Comparison of ENCODE assay signal across 2 cellular contexts in the genomic region with DNA sequence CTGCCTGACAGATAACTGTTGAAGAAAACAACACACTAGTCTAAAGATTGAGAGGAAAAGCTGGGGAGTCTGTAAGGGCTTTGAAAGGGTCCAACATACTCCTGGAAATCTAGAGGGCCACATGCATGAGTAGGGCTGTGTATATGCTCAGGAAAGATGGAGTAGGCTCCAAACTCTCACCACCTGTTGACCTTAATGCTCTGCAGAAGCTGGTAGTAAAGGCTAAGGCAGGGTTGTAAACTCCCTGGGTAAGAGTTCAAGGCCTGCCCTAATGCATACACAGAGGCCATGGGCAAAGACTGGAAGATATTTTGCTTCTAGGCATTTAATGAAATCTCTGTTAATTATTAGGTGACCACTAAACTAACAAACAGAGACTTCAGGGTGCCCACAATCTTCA.
A peak's percentile ranks its signal among the peaks of the same experiment; 100 is the strongest.
TF ChIP-seq lines count a peak whose summit lies in the region.

No MANE protein-coding gene starts in this region.

TF ChIP-seq in HEK293, 187 proteins besides CTCF, POLR2A, EP300 and RAD21:
- TF ChIP-seq SP3 (tag by site-specific recombination; IDR thresholded peaks at IDR 0.05) (no peak), ZNF416 (tag by site-specific recombination; IDR thresholded peaks at IDR 0.05) (no peak), GLI2 (tag by site-specific recombination; IDR thresholded peaks at IDR 0.05; ENCODE audit: borderline replicate concordance, low read depth) (no peak), ZNF585B (tag by site-specific recombination; IDR thresholded peaks at IDR 0.05) (no peak), SCRT2 (tag by site-specific recombination; IDR thresholded peaks at IDR 0.05) (peak; percentile 52)

TF ChIP-seq in K562, 482 proteins besides CTCF, POLR2A, EP300 and RAD21:
- TF ChIP-seq, protein P1, sequence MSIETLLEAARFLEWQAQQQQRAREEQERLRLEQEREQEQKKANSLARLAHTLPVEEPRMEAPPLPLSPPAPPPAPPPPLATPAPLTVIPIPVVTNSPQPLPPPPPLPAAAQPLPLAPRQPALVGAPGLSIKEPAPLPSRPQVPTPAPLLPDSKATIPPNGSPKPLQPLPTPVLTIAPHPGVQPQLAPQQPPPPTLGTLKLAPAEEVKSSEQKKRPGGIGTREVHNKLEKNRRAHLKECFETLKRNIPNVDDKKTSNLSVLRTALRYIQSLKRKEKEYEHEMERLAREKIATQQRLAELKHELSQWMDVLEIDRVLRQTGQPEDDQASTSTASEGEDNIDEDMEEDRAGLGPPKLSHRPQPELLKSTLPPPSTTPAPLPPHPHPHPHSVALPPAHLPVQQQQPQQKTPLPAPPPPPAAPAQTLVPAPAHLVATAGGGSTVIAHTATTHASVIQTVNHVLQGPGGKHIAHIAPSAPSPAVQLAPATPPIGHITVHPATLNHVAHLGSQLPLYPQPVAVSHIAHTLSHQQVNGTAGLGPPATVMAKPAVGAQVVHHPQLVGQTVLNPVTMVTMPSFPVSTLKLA (conservative IDR thresholded peaks at IDR 0.05), result no peak
- TF ChIP-seq YY1 (IDR thresholded peaks at IDR 0.05; ENCODE audit: borderline replicate concordance in 1 of 3, control insufficient read depth in 1 of 3, extremely low read depth in 1 of 3, insufficient read depth in 3 of 3, insufficient read length in 1 of 3, insufficient replicate concordance in 2 of 3, low read depth in 1 of 3, low read length in 2 of 3), result no peak
- TF ChIP-seq NR2F6 (CRISPR knock-in tag; IDR thresholded peaks at IDR 0.05), result no peak
- TF ChIP-seq MCM2 (IDR thresholded peaks at IDR 0.05; ENCODE audit: low read depth), result no peak
- TF ChIP-seq ZNF24 (IDR thresholded peaks at IDR 0.05), result no peak
- no peak for TF ChIP-seq HNRNPL (IDR thresholded peaks at IDR 0.05; ENCODE audit: low read depth, low read length)
- no peak for TF ChIP-seq SNRNP70 (optimal IDR thresholded peaks at IDR 0.05; ENCODE audit: low read depth, low read length)
- TF ChIP-seq ZKSCAN8 (CRISPR knock-in tag; IDR thresholded peaks at IDR 0.05), result no peak
- no peak for TF ChIP-seq ZNF766 (CRISPR knock-in tag; conservative IDR thresholded peaks at IDR 0.05)
- TF ChIP-seq MTF1 (CRISPR knock-in tag; IDR thresholded peaks at IDR 0.05; ENCODE audit: borderline replicate concordance), result no peak
- TF ChIP-seq, protein P2, sequence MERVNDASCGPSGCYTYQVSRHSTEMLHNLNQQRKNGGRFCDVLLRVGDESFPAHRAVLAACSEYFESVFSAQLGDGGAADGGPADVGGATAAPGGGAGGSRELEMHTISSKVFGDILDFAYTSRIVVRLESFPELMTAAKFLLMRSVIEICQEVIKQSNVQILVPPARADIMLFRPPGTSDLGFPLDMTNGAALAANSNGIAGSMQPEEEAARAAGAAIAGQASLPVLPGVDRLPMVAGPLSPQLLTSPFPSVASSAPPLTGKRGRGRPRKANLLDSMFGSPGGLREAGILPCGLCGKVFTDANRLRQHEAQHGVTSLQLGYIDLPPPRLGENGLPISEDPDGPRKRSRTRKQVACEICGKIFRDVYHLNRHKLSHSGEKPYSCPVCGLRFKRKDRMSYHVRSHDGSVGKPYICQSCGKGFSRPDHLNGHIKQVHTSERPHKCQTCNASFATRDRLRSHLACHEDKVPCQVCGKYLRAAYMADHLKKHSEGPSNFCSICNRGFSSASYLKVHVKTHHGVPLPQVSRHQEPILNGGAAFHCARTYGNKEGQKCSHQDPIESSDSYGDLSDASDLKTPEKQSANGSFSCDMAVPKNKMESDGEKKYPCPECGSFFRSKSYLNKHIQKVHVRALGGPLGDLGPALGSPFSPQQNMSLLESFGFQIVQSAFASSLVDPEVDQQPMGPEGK (CRISPR knock-in tag; IDR thresholded peaks at IDR 0.05; ENCODE audit: borderline replicate concordance), result no peak
- TF ChIP-seq, protein P3, sequence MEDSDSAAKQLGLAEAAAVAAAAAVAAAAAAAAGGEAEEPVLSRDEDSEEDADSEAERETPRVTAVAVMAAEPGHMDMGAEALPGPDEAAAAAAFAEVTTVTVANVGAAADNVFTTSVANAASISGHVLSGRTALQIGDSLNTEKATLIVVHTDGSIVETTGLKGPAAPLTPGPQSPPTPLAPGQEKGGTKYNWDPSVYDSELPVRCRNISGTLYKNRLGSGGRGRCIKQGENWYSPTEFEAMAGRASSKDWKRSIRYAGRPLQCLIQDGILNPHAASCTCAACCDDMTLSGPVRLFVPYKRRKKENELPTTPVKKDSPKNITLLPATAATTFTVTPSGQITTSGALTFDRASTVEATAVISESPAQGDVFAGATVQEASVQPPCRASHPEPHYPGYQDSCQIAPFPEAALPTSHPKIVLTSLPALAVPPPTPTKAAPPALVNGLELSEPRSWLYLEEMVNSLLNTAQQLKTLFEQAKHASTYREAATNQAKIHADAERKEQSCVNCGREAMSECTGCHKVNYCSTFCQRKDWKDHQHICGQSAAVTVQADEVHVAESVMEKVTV (CRISPR knock-in tag; IDR thresholded peaks at IDR 0.05), result no peak
- no peak for TF ChIP-seq ZNF785 (CRISPR knock-in tag; IDR thresholded peaks at IDR 0.05)
- TF ChIP-seq CHD2 (IDR thresholded peaks at IDR 0.05; ENCODE audit: low read depth, low read length), result no peak
- no peak for TF ChIP-seq EHMT2 (IDR thresholded peaks at IDR 0.05)
TF ChIP-seq in K562: peak in this region for 0.
